In the genomic region with DNA sequence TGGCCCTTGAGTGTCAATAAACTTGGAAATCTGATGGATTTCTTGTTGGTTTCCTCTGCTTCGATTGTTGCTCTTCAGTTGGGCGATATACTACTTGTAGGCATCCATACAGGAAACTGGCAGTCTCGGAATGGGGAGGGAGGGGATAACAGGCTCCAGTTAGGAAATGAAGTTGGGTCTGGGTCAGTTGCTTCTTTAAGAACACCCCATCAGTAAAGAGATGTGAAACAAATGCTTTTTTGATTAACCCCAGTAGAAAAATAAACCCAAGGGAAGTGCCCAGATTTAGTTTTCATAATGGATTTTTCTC, we compare ENCODE assay signal across 8 cellular contexts. TPM values are rescaled to one million over a fixed set of nuclear protein-coding genes. Genes with fewer than 3 reads are reported as not detected.
DNase-seq lines count a peak whose midpoint lies in the region; ATAC-seq and TF ChIP-seq lines count a peak whose summit lies in the region.

No MANE protein-coding gene starts in this region.

- DNase-seq in AG04450 (ENCODE audit: low read depth, low spot score) (no peak), OCI-LY7 (ENCODE audit: low spot score) (peak; percentile 7), epithelial cell of proximal tubule (ENCODE audit: low read depth) (no peak), iPS-NIHi7 (ENCODE audit: extremely low spot score) (no peak), NCI-H146 treated with DMSO at 0.1 percent for 48 hours (lab: John Stamatoyannopoulos, UW; ENCODE audit: unreplicated experiment) (no peak), SIG-M5 (lab: John Stamatoyannopoulos, UW) (no peak)

- H3K4me3 ChIP-seq in AG04450 (ENCODE audit: low read depth, low read length) (peak overlapping the region; percentile 76), OCI-LY7 (ENCODE audit: low read depth, low read length, poor library complexity, severe bottlenecking) (peak overlapping the region; percentile 98), epithelial cell of proximal tubule (ENCODE audit: low read depth, low read length) (peak overlapping the region; percentile 82), rectal smooth muscle tissue (ENCODE audit: low read length) (peak overlapping the region; percentile 95)

- H3K4me1 ChIP-seq in OCI-LY7 (ENCODE audit: insufficient read depth, low read length, poor library complexity, severe bottlenecking), result peaks cover 18% of the 10 kb centered on the region
- H3K4me1 ChIP-seq in rectal smooth muscle tissue (ENCODE audit: control insufficient read depth, insufficient read depth, low read length), result peaks cover 5% of the 10 kb centered on the region

- CTCF ChIA-PET in AG04450 (lab: Charles Lee) (interaction anchor here (1.0 kb wide), 1 partner anchor 33 kb away, joined by 3 read pairs; no protein-coding TSS in a partner anchor), OCI-LY7 (lab: Charles Lee; ENCODE audit: unreplicated experiment) (no interaction called here)

- H3K9me3 ChIP-seq in AG04450 (ENCODE audit: control insufficient read depth, insufficient read depth, low read length), result peaks cover 2% of the 10 kb centered on the region; the same call in 1 of the 2 replicates
- H3K9me3 ChIP-seq in OCI-LY7 (ENCODE audit: low read length), result no peaks in the 10 kb centered on the region

- peak overlapping the region; percentile 63 for H3K9ac ChIP-seq in rectal smooth muscle tissue (ENCODE audit: low read length)

- POLR2A ChIA-PET in AG04450 (lab: Yijun Ruan, JAX), result no interaction called here
- POLR2A ChIA-PET in OCI-LY7 (lab: Charles Lee), result interaction anchor here (0.5 to 2.1 kb wide), 5 partner anchors 19 to 972 kb away, joined by 3 to 4 read pairs (median 3); no protein-coding TSS in a partner anchor

- H3K36me3 ChIP-seq in OCI-LY7 (ENCODE audit: insufficient read depth, low read length), result no peaks in the 10 kb centered on the region
- no peaks in the 10 kb centered on the region for H3K36me3 ChIP-seq in rectal smooth muscle tissue (ENCODE audit: control insufficient read depth, insufficient read depth, low read length)

- H3K27ac ChIP-seq in AG04450 (ENCODE audit: low read depth, low read length) (peak overlapping the region; percentile 84), OCI-LY7 (ENCODE audit: low read depth, low read length, poor library complexity, severe bottlenecking) (no peak overlapping the region), rectal smooth muscle tissue (ENCODE audit: low read depth, low read length) (peak overlapping the region; percentile 84)

- H3K4me2 ChIP-seq in OCI-LY7 (ENCODE audit: low read length), result peak overlapping the region; percentile 84

- peaks cover 9% of the 10 kb centered on the region for H4K20me1 ChIP-seq in OCI-LY7 (ENCODE audit: insufficient read depth, low read length)

- H3K9me2 ChIP-seq in OCI-LY7 (ENCODE audit: insufficient read depth, low read length), result no peaks in the 10 kb centered on the region

- TF ChIP-seq CTCF in AG04450 (IDR thresholded peaks at IDR 0.05; ENCODE audit: low read depth, low read length) (no peak), OCI-LY7 (conservative IDR thresholded peaks at IDR 0.05; ENCODE audit: low read length) (no peak), epithelial cell of proximal tubule (conservative IDR thresholded peaks at IDR 0.05; ENCODE audit: low read depth, low read length) (no peak)

- peak; percentile 0 for ATAC-seq in GM21367 (IDR thresholded peaks at IDR 0.05; ENCODE audit: unreplicated experiment)

- H2AFZ ChIP-seq in OCI-LY7 (ENCODE audit: low read length), result peak overlapping the region; percentile 99

- H3K27me3 ChIP-seq in AG04450 (ENCODE audit: control insufficient read depth, insufficient read depth, low read length) (peaks cover 2% of the 10 kb centered on the region), rectal smooth muscle tissue (ENCODE audit: control insufficient read depth, insufficient read depth, low read length) (no peaks in the 10 kb centered on the region)

- BruUV-seq in OCI-LY7 (replicated peaks; lab: Mats Ljungman, UMichigan), result no TSS peak

- H3K79me2 ChIP-seq in OCI-LY7 (ENCODE audit: insufficient read depth, low read depth, low read length), result peaks cover 29% of the 10 kb centered on the region; the same call in 1 of the 2 replicates

- intact Hi-C loops in OCI-LY7 (cut with micrococcal nuclease; ENCODE audit: unreplicated experiment), result loop anchor here (5.0 kb wide), 1 partner anchor 920 kb away; a partner anchor contains a TSS

RNA-seq across cellular contexts. Expression of a gene that starts 0.7 kb away (rescaled TPM):
- 19.3 and 28.4 TPM in 2 replicates for polyA plus RNA-seq in AG04450 (2011; rRNA removed)
- polyA minus RNA-seq in AG04450 (2011; rRNA and poly(A)+ RNA removed), result 4.7 and 8.3 TPM in 2 replicates
- total RNA-seq in OCI-LY7 (2014; rRNA removed; shearing (Covaris generic)), result 11.5 and 17.5 TPM in 2 replicates
- 31.5 and 32.3 TPM in 2 replicates for total RNA-seq in OCI-LY7 (2022)
- total RNA-seq in epithelial cell of proximal tubule, result 27.4 and 30.9 TPM in 2 replicates

RNA-seq across cellular contexts. Expression of a gene that starts 48.6 kb away (rescaled TPM):
- not detected in 2 replicates for polyA plus RNA-seq in AG04450 (2011; rRNA removed)
- polyA minus RNA-seq in AG04450 (2011; rRNA and poly(A)+ RNA removed), result not detected in 2 replicates
- not detected in 2 replicates for total RNA-seq in OCI-LY7 (2014; rRNA removed; shearing (Covaris generic))
- total RNA-seq in OCI-LY7 (2022), result not detected in 2 replicates
- total RNA-seq in epithelial cell of proximal tubule, result not detected in 2 replicates
